1 cellular context compared by ENCODE assay signal in genomic region chr11:97683733-97684132, GRCh38.
TF ChIP-seq lines count a peak whose summit lies in the region.

No MANE protein-coding gene starts in this region.

TF ChIP-seq in GM12878, 131 proteins besides CTCF, POLR2A, EP300 and RAD21 (continued from another document):
- TF ChIP-seq CHD2 (IDR thresholded peaks at IDR 0.05; ENCODE audit: borderline replicate concordance, low read depth, low read length) (no peak), PAX5 (IDR thresholded peaks at IDR 0.05; ENCODE audit: borderline replicate concordance, low read depth, low read length) (no peak), FOXK2 (IDR thresholded peaks at IDR 0.05) (no peak), NFXL1 (IDR thresholded peaks at IDR 0.05; ENCODE audit: borderline replicate concordance) (no peak), ZNF384 (IDR thresholded peaks at IDR 0.05; ENCODE audit: borderline replicate concordance, low read depth, low read length) (no peak), CREM (IDR thresholded peaks at IDR 0.05; ENCODE audit: low read depth) (no peak), LARP7 (IDR thresholded peaks at IDR 0.05) (no peak), IKZF1 (conservative IDR thresholded peaks at IDR 0.05) (no peak), IRF3 (IDR thresholded peaks at IDR 0.05) (no peak)
TF ChIP-seq in GM12878: peak in this region for 0.
